ENCODE assay signal across 25 cellular contexts in genomic region chr15:27990411-27991338, GRCh38.
DNase-seq lines count a peak whose midpoint lies in the region; ATAC-seq and TF ChIP-seq lines count a peak whose summit lies in the region.
"Had no signal": no experiment of that assay in that cellular context is flagged by ENCODE, and none has a peak within 500 bp of the region (broad histone marks: within the 10 kb centered on the region; RNA-seq: fewer than 3 reads in every experiment).

No MANE protein-coding gene starts in this region.

- H3K36me3 ChIP-seq in brain microvascular endothelial cell (replicated peaks), result no peaks in the 10 kb centered on the region
- H3K36me3 ChIP-seq: adrenal gland, breast epithelium, left ventricle myocardium inferior, ovary, Peyer's patch had no signal

- DNase-seq in DMS 273 (lab: John Stamatoyannopoulos, UW; ENCODE audit: unreplicated experiment) (peak; percentile 93), NCI-H1694 (lab: John Stamatoyannopoulos, UW) (peak; percentile 77), NCI-H748 treated with DMSO at 0.1 percent for 48 hours (lab: John Stamatoyannopoulos, UW) (peak; percentile 54), left lobe of liver (ENCODE audit: low spot score) (peak; percentile 6), NCI-H526 treated with DMSO at 0.1 percent for 48 hours (lab: John Stamatoyannopoulos, UW) (no peak), mesothelial cell of epicardium (ENCODE audit: low spot score in 2 of 2, unreplicated experiment in 2 of 2) (no peak), brain microvascular endothelial cell (no peak)
- DNase-seq: activated CD4-positive, alpha-beta T cell treated with anti-CD3 and anti-CD28 coated beads for 4 hours; activated naive CD4-positive, alpha-beta T cell treated with Interleukin-2 at 50 U/mL for 16 hours; activated T-cell treated with anti-CD3 and anti-CD28 coated beads, Interleukin-2, amount 50 U/mL, for 48 hours; adrenal gland; effector memory CD8-positive, alpha-beta T cell; left ventricle myocardium inferior; midbrain; natural killer cell; ovary; Peyer's patch; right cardiac atrium; stimulated activated CD4-positive, alpha-beta T cell treated with anti-CD3 and anti-CD28 coated beads, Interleukin-12 subunit alpha, Interleukin-12 subunit beta, amount 100 ng/mL, for 4 hours; stimulated activated CD4-positive, alpha-beta T cell treated with anti-CD3 and anti-CD28 coated beads, Interleukin-4, amount 100 ng/mL, for 24 hours; stimulated activated naive CD4-positive, alpha-beta T cell; T-helper 2 cell; testis had no signal

- in situ Hi-C loops in brain microvascular endothelial cell (cut with HindIII; ENCODE audit: low pct_ligation_motif_present, low sequenced_read_pairs), result no loop called here

- no peak overlapping the region for H3K4me3 ChIP-seq in brain microvascular endothelial cell (ENCODE audit: low read depth, low read length)
- H3K4me3 ChIP-seq: adrenal gland, breast epithelium, coronary artery, left ventricle myocardium inferior, ovary, Peyer's patch, testis had no signal

- no peak for ATAC-seq in left lobe of liver
- ATAC-seq: effector memory CD8-positive, alpha-beta T cell; natural killer cell; right cardiac atrium had no signal

- H3K27ac ChIP-seq in brain microvascular endothelial cell, result no peak overlapping the region
- H3K27ac ChIP-seq: adrenal gland, breast epithelium, coronary artery, left ventricle myocardium inferior, ovary, Peyer's patch, testis had no signal

- no peaks in the 10 kb centered on the region for H3K36me3 Mint-ChIP-seq in mesothelial cell of epicardium
- H3K36me3 Mint-ChIP-seq: natural killer cell had no signal

- TF ChIP-seq CTCF in mesothelial cell of epicardium (IDR thresholded peaks at IDR 0.05; ENCODE audit: unreplicated experiment) (no peak), brain microvascular endothelial cell (IDR thresholded peaks at IDR 0.05; ENCODE audit: low read depth, low read length, missing control alignments) (no peak)

- H3K4me1 Mint-ChIP-seq in mesothelial cell of epicardium, result peaks cover 2% of the 10 kb centered on the region
- H3K4me1 Mint-ChIP-seq: natural killer cell had no signal

- no peak overlapping the region for H3K4me3 Mint-ChIP-seq in mesothelial cell of epicardium
- H3K4me3 Mint-ChIP-seq: effector memory CD8-positive, alpha-beta T cell; natural killer cell had no signal

- H3K27me3 Mint-ChIP-seq in mesothelial cell of epicardium (ENCODE audit: low read depth), result peaks cover 11% of the 10 kb centered on the region

- no peak overlapping the region for H3K27ac Mint-ChIP-seq in mesothelial cell of epicardium
- H3K27ac Mint-ChIP-seq: effector memory CD8-positive, alpha-beta T cell; natural killer cell had no signal

- H3K27me3 ChIP-seq in brain microvascular endothelial cell (replicated peaks), result no peaks in the 10 kb centered on the region
- H3K27me3 ChIP-seq: adrenal gland, breast epithelium, ovary, Peyer's patch, testis had no signal

- H3K9me3 Mint-ChIP-seq in mesothelial cell of epicardium, result no peaks in the 10 kb centered on the region
- H3K9me3 Mint-ChIP-seq: natural killer cell had no signal

Comparison
In these comparisons a context has a peak if more than half of its experiments do, and no peak if none do; other contexts are left out.
1. DNase-seq: peak in DMS 273 (single experiment), NCI-H1694 (single experiment), NCI-H748 treated with DMSO at 0.1 percent for 48 hours (single experiment) and left lobe of liver (single experiment); none in NCI-H526 treated with DMSO at 0.1 percent for 48 hours (single experiment), mesothelial cell of epicardium (0 of 2) and brain microvascular endothelial cell (single experiment).